10 cellular contexts compared by ENCODE assay signal in the genomic region with DNA sequence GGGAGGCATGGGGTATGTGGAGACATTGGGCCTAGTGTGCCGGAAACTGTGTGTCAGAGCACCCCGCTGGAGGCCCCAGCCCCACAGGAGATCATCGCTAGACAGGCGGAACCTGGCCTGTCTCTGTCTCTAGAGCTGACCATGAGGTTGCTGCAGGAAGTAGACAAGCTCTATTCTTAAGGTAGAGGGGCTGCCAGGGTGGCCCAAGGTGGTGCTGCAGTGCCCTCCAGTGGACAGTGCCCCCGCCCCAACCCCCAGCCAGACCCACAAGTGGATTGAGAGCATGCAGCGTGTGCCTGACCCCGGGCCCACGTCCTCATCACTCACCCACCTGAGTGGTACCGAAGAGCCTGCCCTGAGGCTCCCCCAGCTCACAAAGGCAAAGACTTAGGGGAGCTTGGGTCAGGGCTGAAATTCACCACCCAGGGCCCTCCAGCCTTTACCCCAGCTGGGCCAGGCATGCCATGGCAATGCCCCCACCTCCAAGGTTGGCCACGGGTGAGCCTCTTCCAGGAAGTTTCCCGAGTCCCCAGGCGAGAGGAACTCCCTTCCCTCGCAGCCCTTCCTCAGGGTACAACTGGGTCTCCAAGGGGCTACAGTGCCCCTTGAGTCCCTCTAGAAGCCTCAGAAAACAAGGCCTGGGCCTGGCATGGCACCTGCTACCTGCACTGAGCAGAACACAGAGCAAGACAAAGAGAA.
DNase-seq lines count a peak whose midpoint lies in the region; ATAC-seq, FAIRE-seq and TF ChIP-seq lines count a peak whose summit lies in the region.
"Had no signal": no experiment of that assay in that cellular context is flagged by ENCODE, and none has a peak within 500 bp of the region (broad histone marks: within the 10 kb centered on the region; RNA-seq: fewer than 3 reads in every experiment).

No MANE protein-coding gene starts in this region.

- no peaks in the 10 kb centered on the region for H3K4me1 ChIP-seq in mammary epithelial cell (ENCODE audit: insufficient read depth, low read length)
- H3K4me1 ChIP-seq in aorta (ENCODE audit: control insufficient read depth in 1 of 2, insufficient read depth in 2 of 2, low read length in 2 of 2), result peaks cover 0 to 6% of the 10 kb centered on the region in 2 donors
- no peaks in the 10 kb centered on the region for H3K4me1 ChIP-seq in colonic mucosa
- no peaks in the 10 kb centered on the region for H3K4me1 ChIP-seq in small intestine (ENCODE audit: control insufficient read depth in 2 of 2, insufficient read depth in 1 of 2, low read depth in 1 of 2, low read length in 1 of 2)

- H3K4me3 Mint-ChIP-seq in MCF 10A (ENCODE audit: unreplicated experiment), result no peak overlapping the region
- H3K4me3 Mint-ChIP-seq: nephron had no signal

- no peaks in the 10 kb centered on the region for H3K79me2 ChIP-seq in mammary epithelial cell (ENCODE audit: insufficient read depth, low read length)

- H3K27ac Mint-ChIP-seq in MCF 10A (ENCODE audit: low read depth, unreplicated experiment), result no peak overlapping the region

- no peak for FAIRE-seq in small intestine (lab: Jason Lieb, UNC)

- H3K36me3 ChIP-seq in mammary epithelial cell (ENCODE audit: insufficient read depth, low read length) (no peaks in the 10 kb centered on the region), aorta (ENCODE audit: control insufficient read depth in 1 of 2, insufficient read depth in 2 of 2, low read length in 1 of 2) (no peaks in the 10 kb centered on the region), colonic mucosa (no peaks in the 10 kb centered on the region), small intestine (ENCODE audit: control insufficient read depth in 2 of 2, insufficient read depth in 2 of 2, low read length in 2 of 2) (no peaks in the 10 kb centered on the region)

- H3K9me3 Mint-ChIP-seq in MCF 10A (ENCODE audit: unreplicated experiment), result no peaks in the 10 kb centered on the region
- H3K9me3 Mint-ChIP-seq: nephron had no signal

- CTCF ChIA-PET in MCF 10A (lab: Yijun Ruan, JAX), result interaction anchor here (0.7 kb wide), 1 partner anchor 11 kb away, joined by 3 read pairs; no protein-coding TSS in a partner anchor
- CTCF ChIA-PET in mammary epithelial cell (lab: Charles Lee; ENCODE audit: low non-redundant PET), result no interaction called here

- H3K4me1 Mint-ChIP-seq in MCF 10A (ENCODE audit: insufficient read depth, unreplicated experiment), result no peaks in the 10 kb centered on the region

- dilution Hi-C loops in mammary epithelial cell (cut with HindIII; ENCODE audit: low sequenced_read_pairs), result no loop called here

- H3K9ac ChIP-seq in mammary epithelial cell (ENCODE audit: insufficient read depth, low read length) (no peak overlapping the region), colonic mucosa (ENCODE audit: low read depth in 2 of 2, low read length in 2 of 2) (no peak overlapping the region)
- H3K9ac ChIP-seq: KMS-11 had no signal

- H3K36me3 Mint-ChIP-seq in MCF 10A (ENCODE audit: insufficient read depth, unreplicated experiment), result no peaks in the 10 kb centered on the region

- POLR2A ChIA-PET in MCF 10A (lab: Yijun Ruan, JAX), result no interaction called here

- 96% methylated on average over 8 of the region's 13 CpGs for WGBS in mammary epithelial cell (ENCODE audit: low coverage, missing lambda C conversion rate)
- 33 to 41% methylated on average over 13 of the region's 13 CpGs for WGBS in aorta, 2 donors
- 74 to 82% (median 81%) methylated on average over 13 of the region's 13 CpGs for whole genome bisulfite sequencing in small intestine, 3 donors

- no TSS peak for BruUV-seq in MCF 10A (replicated peaks; lab: Mats Ljungman, UMichigan)
- BruUV-seq in mammary epithelial cell (replicated peaks; lab: Mats Ljungman, UMichigan), result no TSS peak

- H4K20me1 ChIP-seq in mammary epithelial cell (ENCODE audit: insufficient read depth, low read length), result no peaks in the 10 kb centered on the region

- H3K4me3 ChIP-seq in mammary epithelial cell (replicated peaks in 1 of 3; ENCODE audit: insufficient read depth in 1 of 3, low read depth in 2 of 3, low read length in 3 of 3), result no peak overlapping the region
- H3K4me3 ChIP-seq in aorta (ENCODE audit: low read length in 2 of 2), result no peak overlapping the region
- H3K4me3 ChIP-seq in colonic mucosa, result no peak overlapping the region
- no peak overlapping the region for H3K4me3 ChIP-seq in small intestine (ENCODE audit: low read depth in 1 of 2, low read length in 2 of 2)

- H3K27me3 ChIP-seq in mammary epithelial cell (ENCODE audit: insufficient read depth, low read length), result no peaks in the 10 kb centered on the region
- H3K27me3 ChIP-seq in aorta (ENCODE audit: control insufficient read depth in 1 of 2, insufficient read depth in 2 of 2, low read length in 1 of 2), result no peaks in the 10 kb centered on the region
- no peaks in the 10 kb centered on the region for H3K27me3 ChIP-seq in colonic mucosa
- H3K27me3 ChIP-seq in small intestine (ENCODE audit: control insufficient read depth in 2 of 2, insufficient read depth in 2 of 2, low read length in 2 of 2), result peaks cover 0 to 2% of the 10 kb centered on the region in 2 donors

- H3K9me3 ChIP-seq in mammary epithelial cell (replicated peaks; ENCODE audit: insufficient read depth, low read length) (no peaks in the 10 kb centered on the region), aorta (ENCODE audit: control insufficient read depth, low read length) (no peaks in the 10 kb centered on the region), colonic mucosa (no peaks in the 10 kb centered on the region), small intestine (ENCODE audit: control insufficient read depth, low read depth) (no peaks in the 10 kb centered on the region)

- in situ Hi-C loops in mammary epithelial cell (cut with MboI; ENCODE audit: low sequenced_read_pairs in 2 of 2), result no loop called here

- TF ChIP-seq CTCF in MCF 10A (IDR thresholded peaks at IDR 0.05; ENCODE audit: unreplicated experiment) (peak; percentile 17), mammary epithelial cell (conservative IDR thresholded peaks at IDR 0.05 in 1 of 2, IDR thresholded peaks at IDR 0.05 in 1 of 2; ENCODE audit: extremely low read depth in 1 of 2, insufficient read depth in 1 of 2, low read depth in 1 of 2, low read length in 2 of 2) (peak in 1 of 2 donors; percentile 31), colonic mucosa (IDR thresholded peaks at IDR 0.05) (no peak)

- H3K4me2 ChIP-seq in mammary epithelial cell (ENCODE audit: insufficient read depth, low read depth, low read length), result no peak overlapping the region
- H3K4me2 ChIP-seq: KMS-11 had no signal

- H2AFZ ChIP-seq in mammary epithelial cell (ENCODE audit: low read depth, low read length), result no peak overlapping the region

- ATAC-seq in Right ventricle myocardium superior (ENCODE audit: poor library complexity) (peak; percentile 58), aorta (ENCODE audit: low FRiP score) (peak; percentile 33)

- no peak overlapping the region for H3K27ac ChIP-seq in mammary epithelial cell (ENCODE audit: insufficient read depth, low read depth, low read length)
- peak overlapping the region; percentile 73 to 87 for H3K27ac ChIP-seq in aorta (ENCODE audit: low read depth in 1 of 2, low read length in 2 of 2)
- H3K27ac ChIP-seq in colonic mucosa, result no peak overlapping the region
- no peak overlapping the region for H3K27ac ChIP-seq in small intestine (ENCODE audit: low read depth in 1 of 2, low read length in 1 of 2)
- H3K27ac ChIP-seq: KMS-11 had no signal

- peaks cover 11% of the 10 kb centered on the region for H3K27me3 Mint-ChIP-seq in MCF 10A (ENCODE audit: insufficient read depth, unreplicated experiment)

- peak; percentile 18 for DNase-seq in MCF 10A (ENCODE audit: unreplicated experiment)
- no peak for DNase-seq in mammary epithelial cell
- peak; percentile 10 for DNase-seq in OCI-M1 (lab: John Stamatoyannopoulos, UW)
- no peak for DNase-seq in Right ventricle myocardium superior
- DNase-seq in aorta, result no peak
- no peak for DNase-seq in colonic mucosa
- DNase-seq in small intestine, result no peak
- DNase-seq in amygdala (lab: John Stamatoyannopoulos, UW), result no peak

- intact Hi-C loops in MCF 10A (cut with micrococcal nuclease) (no loop called here), mammary epithelial cell (cut with micrococcal nuclease) (loop anchor here (1.0 kb wide), 1 partner anchor 377 kb away; no protein-coding TSS in a partner anchor), Right ventricle myocardium superior (cut with DNase I) (no loop called here), aorta (cut with DNase I) (loop anchor here (5.0 to 10.0 kb wide), 4 partner anchors 56 to 394 kb away; no protein-coding TSS in a partner anchor), colonic mucosa (cut with DNase I) (no loop called here)

Comparison
In these comparisons a context has a peak if more than half of its experiments do, and no peak if none do; other contexts are left out.
1. DNase-seq: peak in MCF 10A (single experiment) and OCI-M1 (single experiment); none in mammary epithelial cell (single experiment), Right ventricle myocardium superior (single experiment), aorta (0 of 2), colonic mucosa (single experiment), small intestine (single experiment) and amygdala (0 of 56).
2. intact Hi-C loops: an anchor here in mammary epithelial cell (1.0 kb wide) and aorta (5.0 to 10.0 kb wide); none called in MCF 10A, Right ventricle myocardium superior and colonic mucosa.
3. H3K27ac ChIP-seq: peak in aorta (2 of 2); none in mammary epithelial cell (single experiment), colonic mucosa (single experiment) and small intestine (0 of 2).